ENCODE assay signal across 1 cellular context in the genomic region with DNA sequence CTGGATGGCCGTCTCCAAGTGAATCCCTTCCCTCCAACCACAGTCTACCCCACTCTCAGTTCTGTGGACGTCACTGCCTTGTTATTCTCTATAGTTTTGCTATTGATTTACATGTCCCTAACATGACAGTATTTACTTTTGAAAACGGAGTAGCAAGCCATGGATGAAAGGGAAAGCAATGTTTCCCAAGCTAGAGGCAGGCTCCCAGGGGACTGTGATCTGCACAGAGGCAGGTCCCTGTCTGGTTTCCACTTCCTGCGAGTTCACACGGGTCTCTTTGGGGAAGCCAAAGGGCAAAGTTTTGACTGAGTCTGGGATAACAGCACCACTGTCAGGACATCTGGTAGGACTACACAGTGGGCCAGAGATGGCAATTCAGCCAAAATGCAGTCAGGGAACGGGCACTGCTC.
TF ChIP-seq lines count a peak whose summit lies in the region.

No MANE protein-coding gene starts in this region.

TF ChIP-seq in SK-N-SH treated with all-trans-retinoic acid at 6 μM for 48 hours, 23 proteins besides CTCF, POLR2A, EP300 and RAD21 (continued from another document):
- TF ChIP-seq CREB5 (CRISPR knock-in tag; IDR thresholded peaks at IDR 0.05; ENCODE audit: low read depth), result no peak
